ENCODE assay signal across 27 cellular contexts in the genomic region with DNA sequence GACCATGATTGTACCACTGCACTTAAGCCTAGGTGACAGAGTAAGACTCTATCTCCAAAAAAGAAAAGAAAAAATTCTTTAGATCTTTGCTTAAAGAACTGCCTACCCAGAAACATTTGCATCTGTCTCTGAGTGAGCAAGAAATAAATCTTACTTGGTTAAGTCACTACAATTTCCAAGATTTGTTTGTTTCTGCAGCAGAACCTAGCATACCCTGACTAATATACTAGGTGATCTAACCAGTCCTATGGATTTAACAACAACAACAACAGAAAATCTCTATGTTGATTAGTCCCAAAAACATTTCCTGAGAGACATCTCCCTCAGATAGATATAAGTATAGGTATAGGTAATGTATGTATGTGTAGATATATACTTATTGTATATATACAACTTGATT.
"Had no signal": no experiment of that assay in that cellular context is flagged by ENCODE, and none has a peak within 500 bp of the region (broad histone marks: within the 10 kb centered on the region; RNA-seq: fewer than 3 reads in every experiment).

No MANE protein-coding gene starts in this region.

- H3K36me3 ChIP-seq: stomach, suprapubic skin, thoracic aorta, thyroid gland, tibial artery, tibial nerve, transverse colon, upper lobe of left lung, upper lobe of right lung, uterus, vagina had no signal

- H3K27me3 ChIP-seq: stomach, suprapubic skin, testis, thyroid gland, tibial artery, tibial nerve, transverse colon, upper lobe of left lung, upper lobe of right lung, uterus, vagina had no signal

- ATAC-seq: stimulated activated effector memory CD8-positive, alpha-beta T cell treated with anti-CD3 and anti-CD28 coated beads, Interleukin-12 subunit alpha, Interleukin-12 subunit beta, amount 100 ng/mL, for 72 hours; stimulated activated memory B cell treated with anti-CD40 and anti-IgM and Interleukin-4, amounts not matched to agents 10 μg/mL and 1 μg/mL and 100 μg/mL, for 72 hours; stimulated activated naive B cell treated with anti-CD40 and anti-IgM and Interleukin-4, amounts not matched to agents 10 μg/mL and 1 μg/mL and 100 μg/mL, for 72 hours; stimulated activated naive CD8-positive, alpha-beta T cell treated with anti-CD3 and anti-CD28 coated beads, Interleukin-15, amount 100 ng/mL, for 72 hours; stimulated activated naive CD8-positive, alpha-beta T cell treated with anti-CD3 and anti-CD28 coated beads, Interleukin-15, Interleukin-2, amounts not matched to agents 100 U/mL and 50 U/mL, for 24 hours; upper lobe of right lung had no signal

- DNase-seq: stimulated activated CD4-positive, alpha-beta T cell treated with anti-CD3 and anti-CD28 coated beads, Interleukin-2, amount 100 ng/mL, for 48 hours; stimulated activated CD4-positive, alpha-beta T cell treated with anti-CD3 and anti-CD28 coated beads, Interleukin-4, amount 100 ng/mL, for 1 hour; stimulated activated CD4-positive, alpha-beta T cell treated with anti-CD3 and anti-CD28 coated beads, Interleukin-4, amount 100 ng/mL, for 24 hours; stimulated activated CD4-positive, alpha-beta T cell treated with anti-CD3 and anti-CD28 coated beads, Interleukin-4, amount 100 ng/mL, for 4 hours; stimulated activated CD8-positive, alpha-beta memory T cell treated with anti-CD3 and anti-CD28 coated beads, Interleukin-4, amount 100 ng/mL, for 48 hours; stimulated activated naive B cell treated with anti-CD40 and anti-IgM and Interleukin-4, amounts not matched to agents 10 μg/mL and 1 μg/mL and 100 μg/mL, for 72 hours; stimulated activated naive CD4-positive, alpha-beta T cell; stimulated activated naive CD4-positive, alpha-beta T cell treated with Interleukin-2 at 50 U/mL for 16 hours; stimulated activated naive CD8-positive, alpha-beta T cell treated with anti-CD3 and anti-CD28 coated beads, Interleukin-15, amount 100 ng/mL, for 72 hours; stimulated activated naive CD8-positive, alpha-beta T cell treated with anti-CD3 and anti-CD28 coated beads, Interleukin-15, Interleukin-2, amounts not matched to agents 100 U/mL and 50 U/mL, for 24 hours; stomach; substantia nigra; testis; thyroid gland; tibial artery; transverse colon; trophoblast cell; upper lobe of left lung; upper lobe of right lung; uterus had no signal

- H3K4me1 ChIP-seq: stomach, suprapubic skin, testis, thyroid gland, tibial nerve, transverse colon, upper lobe of left lung, upper lobe of right lung, uterus, vagina had no signal

- FAIRE-seq: urothelium cell line had no signal

- H3K9me3 ChIP-seq: suprapubic skin, testis, thoracic aorta, thyroid gland, tibial artery, tibial nerve, transverse colon, upper lobe of left lung, upper lobe of right lung, uterus, vagina had no signal

- H3K27ac ChIP-seq: stomach, suprapubic skin, testis, thoracic aorta, thyroid gland, tibial artery, tibial nerve, transverse colon, upper lobe of left lung, upper lobe of right lung, uterus, vagina had no signal

- H3K4me3 ChIP-seq: stomach, suprapubic skin, testis, thoracic aorta, thyroid gland, tibial artery, tibial nerve, transverse colon, upper lobe of left lung, upper lobe of right lung, uterus, vagina had no signal
